In the genomic region with DNA sequence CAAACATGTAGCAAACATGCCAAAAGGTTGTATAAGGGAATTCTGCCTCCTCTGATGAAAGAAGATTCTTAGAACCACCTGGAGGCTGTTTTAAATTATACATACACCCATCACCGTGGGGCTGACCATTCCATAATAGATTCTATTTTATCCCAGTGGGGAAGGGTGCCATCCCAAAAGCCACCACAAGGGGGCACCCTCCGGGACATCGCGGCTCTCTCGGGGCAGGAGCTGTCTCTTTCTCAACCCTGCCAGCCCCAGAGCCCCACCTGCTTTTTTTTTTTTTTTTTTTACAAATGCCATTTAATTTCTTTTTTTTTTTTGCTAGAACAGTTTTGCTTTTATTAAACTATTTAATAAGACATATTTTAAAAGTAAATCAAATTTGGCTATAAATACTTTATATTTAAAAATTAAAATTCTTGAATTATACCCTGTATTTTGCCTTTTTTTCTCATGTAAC, we compare ENCODE assay signal across 8 cellular contexts. TPM values are rescaled to one million over a fixed set of nuclear protein-coding genes. Genes with fewer than 3 reads are reported as not detected.
A peak's percentile ranks its signal among the peaks of the same experiment; 100 is the strongest.
DNase-seq lines count a peak whose midpoint lies in the region; ATAC-seq, FAIRE-seq and TF ChIP-seq lines count a peak whose summit lies in the region.

No MANE protein-coding gene starts in this region.

- H3K79me2 ChIP-seq in trophoblast cell (ENCODE audit: control insufficient read depth, insufficient read depth, low read length, poor library complexity) = no peaks in the 10 kb centered on the region

- intact Hi-C loops in activated T-helper 2 cell treated with anti-CD3 and anti-CD28 coated beads, Interferon-gamma antibody, Interleukin-2, Interleukin-4, amounts not matched to agents 10 μg/mL and 5 μg/mL and 100 μg/mL, durations not matched to agents 14 hours and 24 hours and 36 hours (cut with micrococcal nuclease) = loop anchor here (1.0 to 5.0 kb wide), 2 partner anchors 292 to 451 kb away; no protein-coding TSS in a partner anchor

- H3K4me2 ChIP-seq in trophoblast cell (ENCODE audit: low read length) = no peak overlapping the region

- H3K4ac ChIP-seq in trophoblast cell (ENCODE audit: low read depth, low read length) = no peak overlapping the region

- no peaks in the 10 kb centered on the region for H3K79me1 ChIP-seq in trophoblast cell (ENCODE audit: low read length)

- H3K4me3 Mint-ChIP-seq in activated T-helper 2 cell treated with anti-CD3 and anti-CD28 coated beads, Interferon-gamma antibody, Interleukin-2, Interleukin-4, amounts not matched to agents 10 μg/mL and 5 μg/mL and 100 μg/mL, durations not matched to agents 14 hours and 24 hours and 36 hours (ENCODE audit: low read depth) = no peak overlapping the region

- H2AFZ ChIP-seq in trophoblast cell (ENCODE audit: insufficient read depth, low read length, poor library complexity) = no peak overlapping the region

- no peak overlapping the region for H2BK5ac ChIP-seq in trophoblast cell (ENCODE audit: low read depth, low read length, poor library complexity)

- TF ChIP-seq CTCF in foreskin keratinocyte (conservative IDR thresholded peaks at IDR 0.05) = peak; percentile 86

- no peak for FAIRE-seq in urothelium cell line (lab: Jason Lieb, UNC)

- no peaks in the 10 kb centered on the region for H3K9me3 Mint-ChIP-seq in activated T-helper 2 cell treated with anti-CD3 and anti-CD28 coated beads, Interferon-gamma antibody, Interleukin-2, Interleukin-4, amounts not matched to agents 10 μg/mL and 5 μg/mL and 100 μg/mL, durations not matched to agents 14 hours and 24 hours and 36 hours

- no peak overlapping the region for H3K23ac ChIP-seq in trophoblast cell (ENCODE audit: low read length)

- H3K14ac ChIP-seq in trophoblast cell (ENCODE audit: low read length) = no peak overlapping the region

- H3K36me3 ChIP-seq in trophoblast cell (ENCODE audit: control insufficient read depth in 1 of 2, insufficient read depth in 2 of 2, low read length in 2 of 2) = no peaks in the 10 kb centered on the region

- WGBS in trophoblast cell (ENCODE audit: extremely low coverage, insufficient coverage, insufficient read length) = no CpG with 5 or more reads among the region's 5 CpGs

- no peak overlapping the region for H4K91ac ChIP-seq in trophoblast cell (ENCODE audit: low read depth, low read length)

- no peak overlapping the region for H3K27ac ChIP-seq in foreskin keratinocyte
- H3K27ac ChIP-seq in trophoblast cell (ENCODE audit: low read depth, low read length) = no peak overlapping the region

- DNase-seq in activated gamma-delta T cell treated with Interleukin-2 at 50 U/mL for 16 hours = peak; percentile 78
- no peak for DNase-seq in activated gamma-delta T cell (lab: John Stamatoyannopoulos, UW)
- DNase-seq in HUDEP-2 (lab: John Stamatoyannopoulos, UW; ENCODE audit: unreplicated experiment in 76 of 76) = peak in 56 of 76 experiments; percentile 0 to 78 (median 26)
- peak; percentile 81 for DNase-seq in RPMI8226
- DNase-seq in activated T-helper 2 cell treated with anti-CD3 and anti-CD28 coated beads, Interferon-gamma antibody, Interleukin-2, Interleukin-4, amounts not matched to agents 10 μg/mL and 5 μg/mL and 100 μg/mL, durations not matched to agents 14 hours and 24 hours and 36 hours (ENCODE audit: low spot score) = peak; percentile 56
- DNase-seq in foreskin keratinocyte = no peak
- peak; percentile 67 to 88 for DNase-seq in trophoblast cell
- DNase-seq in urothelium cell line (ENCODE audit: low spot score) = peak; percentile 92

- no peak overlapping the region for H4K12ac ChIP-seq in trophoblast cell (ENCODE audit: low read depth, low read length)

- H3K4me1 Mint-ChIP-seq in activated T-helper 2 cell treated with anti-CD3 and anti-CD28 coated beads, Interferon-gamma antibody, Interleukin-2, Interleukin-4, amounts not matched to agents 10 μg/mL and 5 μg/mL and 100 μg/mL, durations not matched to agents 14 hours and 24 hours and 36 hours (ENCODE audit: low read depth) = no peaks in the 10 kb centered on the region

- H2BK120ac ChIP-seq in trophoblast cell (ENCODE audit: insufficient read depth, low read length, poor library complexity) = no peak overlapping the region

- H3K9ac ChIP-seq in trophoblast cell (ENCODE audit: low read length) = no peak overlapping the region

- no peak overlapping the region for H3K18ac ChIP-seq in trophoblast cell (ENCODE audit: low read length)

- no peak overlapping the region for H4K8ac ChIP-seq in trophoblast cell (ENCODE audit: low read depth, low read length)

- no peaks in the 10 kb centered on the region for H3K36me3 Mint-ChIP-seq in activated T-helper 2 cell treated with anti-CD3 and anti-CD28 coated beads, Interferon-gamma antibody, Interleukin-2, Interleukin-4, amounts not matched to agents 10 μg/mL and 5 μg/mL and 100 μg/mL, durations not matched to agents 14 hours and 24 hours and 36 hours (ENCODE audit: low read depth)

- H3K4me3 ChIP-seq in trophoblast cell (ENCODE audit: low read depth, low read length) = no peak overlapping the region

- H3K27me3 ChIP-seq in foreskin keratinocyte (no peaks in the 10 kb centered on the region), trophoblast cell (ENCODE audit: insufficient read depth, low read length) (no peaks in the 10 kb centered on the region)

- H3K27me3 Mint-ChIP-seq in activated T-helper 2 cell treated with anti-CD3 and anti-CD28 coated beads, Interferon-gamma antibody, Interleukin-2, Interleukin-4, amounts not matched to agents 10 μg/mL and 5 μg/mL and 100 μg/mL, durations not matched to agents 14 hours and 24 hours and 36 hours (ENCODE audit: low read depth) = peaks cover 19% of the 10 kb centered on the region

- peak; percentile 76 for ATAC-seq in foreskin keratinocyte

- H3K9me3 ChIP-seq in trophoblast cell (ENCODE audit: insufficient read depth, low read depth, low read length) = no peaks in the 10 kb centered on the region

- H3K4me1 ChIP-seq in foreskin keratinocyte (peaks cover 6% of the 10 kb centered on the region), trophoblast cell (ENCODE audit: control insufficient read depth in 1 of 2, insufficient read depth in 2 of 2, low read length in 2 of 2) (no peaks in the 10 kb centered on the region)

- no peak overlapping the region for H2AK5ac ChIP-seq in trophoblast cell (ENCODE audit: low read length)

- H3K27ac Mint-ChIP-seq in activated T-helper 2 cell treated with anti-CD3 and anti-CD28 coated beads, Interferon-gamma antibody, Interleukin-2, Interleukin-4, amounts not matched to agents 10 μg/mL and 5 μg/mL and 100 μg/mL, durations not matched to agents 14 hours and 24 hours and 36 hours = no peak overlapping the region

- no peak overlapping the region for H2BK12ac ChIP-seq in trophoblast cell (ENCODE audit: low read length)

RNA-seq across cellular contexts. Expression of a gene that starts 8.6 kb away (rescaled TPM):
- 0.34 and 0.50 TPM in 2 replicates for total RNA-seq in activated T-helper 2 cell treated with anti-CD3 and anti-CD28 coated beads, Interferon-gamma antibody, Interleukin-2, Interleukin-4, amounts not matched to agents 10 μg/mL and 5 μg/mL and 100 μg/mL, durations not matched to agents 14 hours and 24 hours and 36 hours
- total RNA-seq in foreskin keratinocyte = 24.4 and 28.8 TPM in 2 replicates
- 6.9 and 8.4 TPM in 2 replicates for polyA plus RNA-seq in foreskin keratinocyte
- polyA plus RNA-seq in trophoblast cell (2013) = 3.0 and 3.4 TPM in 2 replicates

Comparison
In these comparisons a context has a peak if more than half of its experiments do, and no peak if none do; other contexts are left out.
1. DNase-seq: peak in activated gamma-delta T cell treated with Interleukin-2 at 50 U/mL for 16 hours (single experiment), HUDEP-2 (56 of 76), RPMI8226 (single experiment), activated T-helper 2 cell treated with anti-CD3 and anti-CD28 coated beads, Interferon-gamma antibody, Interleukin-2, Interleukin-4, amounts not matched to agents 10 μg/mL and 5 μg/mL and 100 μg/mL, durations not matched to agents 14 hours and 24 hours and 36 hours (single experiment), trophoblast cell (2 of 2) and urothelium cell line (single experiment); none in activated gamma-delta T cell (single experiment) and foreskin keratinocyte (0 of 2).
2. RNA of a gene that starts 8.6 kb away (total RNA-seq): 24.4 to 28.8 TPM in foreskin keratinocyte; 0.34 to 0.50 TPM in activated T-helper 2 cell treated with anti-CD3 and anti-CD28 coated beads, Interferon-gamma antibody, Interleukin-2, Interleukin-4, amounts not matched to agents 10 μg/mL and 5 μg/mL and 100 μg/mL, durations not matched to agents 14 hours and 24 hours and 36 hours; every median in the first group is over 10 times any median in the second.